In genomic region chr11:118572075-118572913, GRCh38 we compare ENCODE assay signal across 8 cellular contexts. TPM values are rescaled to one million over a fixed set of nuclear protein-coding genes. Genes with fewer than 3 reads are reported as not detected.
DNase-seq lines count a peak whose midpoint lies in the region; ATAC-seq and TF ChIP-seq lines count a peak whose summit lies in the region.

TSS of gene ARCN1 (plus strand) at chr11:118572409. CDS start at chr11:118572548, 139 bp downstream.

- H3K4me3 ChIP-seq in WI38 (ENCODE audit: low read depth, low read length), result peak within 1 kb of the TSS; percentile 98
- H3K4me3 ChIP-seq in breast epithelium, result peak within 1 kb of the TSS; percentile 98 to 100 (median 99)
- peak within 1 kb of the TSS; percentile 97 for H3K4me3 ChIP-seq in iPS-20b (ENCODE audit: low read length)
- peak within 1 kb of the TSS; percentile 74 to 98 (median 92) for H3K4me3 ChIP-seq in skin epidermis

- H3K27me3 ChIP-seq in breast epithelium, result no peaks in the 10 kb centered on the region
- H3K27me3 ChIP-seq in iPS-20b (ENCODE audit: insufficient read depth, low read length), result no peaks in the 10 kb centered on the region

- TF ChIP-seq POLR2A in GM15510 (IDR thresholded peaks at IDR 0.05; ENCODE audit: borderline replicate concordance, extremely low read depth, insufficient read length) (peak; percentile 90), breast epithelium (IDR thresholded peaks at IDR 0.05) (no peak)

- ATAC-seq in HG02938 (IDR thresholded peaks at IDR 0.05; ENCODE audit: unreplicated experiment), result peak; percentile 58

- peak within 1 kb of the TSS; percentile 97 for H3K9ac ChIP-seq in iPS-20b (ENCODE audit: low read depth, low read length)

- H3K27ac ChIP-seq in breast epithelium (peak within 1 kb of the TSS; percentile 99), iPS-20b (ENCODE audit: low read length) (peak within 1 kb of the TSS; percentile 61), skin epidermis (peak within 1 kb of the TSS; percentile 92 to 100 (median 98))

- TF ChIP-seq CTCF in WI38 (IDR thresholded peaks at IDR 0.05; ENCODE audit: low read depth, low read length) (no peak), breast epithelium (IDR thresholded peaks at IDR 0.05) (no peak)

- intact Hi-C loops in breast epithelium (cut with DNase I; ENCODE audit: low total_unique reads), result loop anchor here (10.0 kb wide), 1 partner anchor 1027 kb away; no protein-coding TSS in a partner anchor

- H3K9me3 ChIP-seq in breast epithelium (no peaks in the 10 kb centered on the region), iPS-20b (ENCODE audit: insufficient read depth, low read depth, low read length) (no peaks in the 10 kb centered on the region)

- peak; percentile 64 for DNase-seq in NCI-H2171 (lab: John Stamatoyannopoulos, UW)
- DNase-seq in breast epithelium (ENCODE audit: low spot score in 2 of 2), result peak; percentile 71 to 74
- no peak for DNase-seq in cortex of kidney (lab: John Stamatoyannopoulos, UW)

- H3K36me3 ChIP-seq in breast epithelium (no peaks in the 10 kb centered on the region), iPS-20b (ENCODE audit: insufficient read depth, low read depth, low read length) (no peaks in the 10 kb centered on the region)

- H3K4me1 ChIP-seq in breast epithelium, result peaks cover 5 to 25% of the 10 kb centered on the region in 2 donors
- H3K4me1 ChIP-seq in iPS-20b (ENCODE audit: insufficient read depth, low read length), result peaks cover 3% of the 10 kb centered on the region; the same call in 1 of the 2 replicates

RNA-seq across cellular contexts. Expression of gene ARCN1, which starts in this region (rescaled TPM):
- total RNA-seq in breast epithelium, result 10 to 100 TPM; 94.1 to 99.1 (median 98.6) TPM
